In genomic region chr20:10427060-10427692, GRCh38 we compare ENCODE assay signal across 8 cellular contexts. TPM values are rescaled to one million over a fixed set of nuclear protein-coding genes. Genes with fewer than 3 reads are reported as not detected.
DNase-seq lines count a peak whose midpoint lies in the region; ATAC-seq and TF ChIP-seq lines count a peak whose summit lies in the region.

No MANE protein-coding gene starts in this region.

- WGBS in sigmoid colon, 2 donors: 25 to 30% methylated on average over 3 of the region's 3 CpGs

- peaks cover 14% of the 10 kb centered on the region; the same call in 1 of the 2 replicates for H3F3A ChIP-seq in PC-9 (ENCODE audit: insufficient read depth, low read depth)

- peak overlapping the region in 1 of 4 donors; percentile 68 for H3K4me3 Mint-ChIP-seq in CD4-positive, CD25-positive, alpha-beta regulatory T cell

- CTCF ChIA-PET in PC-9 (lab: Charles Lee): interaction anchor here (0.7 kb wide), 1 partner anchor 26 kb away, joined by 4 read pairs; no protein-coding TSS in a partner anchor

- no peaks in the 10 kb centered on the region for H3K9me2 ChIP-seq in PC-9 (ENCODE audit: insufficient read depth)

- no peak for TF ChIP-seq POLR2A in sigmoid colon (IDR thresholded peaks at IDR 0.05)

- peaks cover 4% of the 10 kb centered on the region for H3K36me3 Mint-ChIP-seq in CD4-positive, CD25-positive, alpha-beta regulatory T cell

- H3K4me1 Mint-ChIP-seq in CD4-positive, CD25-positive, alpha-beta regulatory T cell: peaks cover 32 to 57% (median 44%) of the 10 kb centered on the region in 4 donors

- no peaks in the 10 kb centered on the region for H3K4me1 ChIP-seq in CD4-positive, CD25-positive, alpha-beta regulatory T cell (ENCODE audit: control insufficient read depth, insufficient read depth, low read length, poor library complexity, severe bottlenecking)
- H3K4me1 ChIP-seq in PC-9 (replicated peaks; ENCODE audit: insufficient read depth) (no peaks in the 10 kb centered on the region), sigmoid colon (peaks cover 0 to 38% (median 7%) of the 10 kb centered on the region in 4 donors)

- H3K4me3 ChIP-seq in CD4-positive, CD25-positive, alpha-beta regulatory T cell (ENCODE audit: low read depth, low read length): no peak overlapping the region
- no peak overlapping the region for H3K4me3 ChIP-seq in PC-9
- no peak overlapping the region for H3K4me3 ChIP-seq in sigmoid colon

- POLR2A ChIA-PET in PC-9 (lab: Charles Lee; ENCODE audit: unreplicated experiment): no interaction called here

- H3K27ac ChIP-seq in CD4-positive, CD25-positive, alpha-beta regulatory T cell (ENCODE audit: insufficient read depth, low read length, poor library complexity, severe bottlenecking): no peak overlapping the region
- H3K27ac ChIP-seq in PC-9 (no peak overlapping the region), sigmoid colon (no peak overlapping the region)

- intact Hi-C loops in PC-9 (cut with micrococcal nuclease; ENCODE audit: unreplicated experiment): loop anchor here (1.0 to 5.0 kb wide), 4 partner anchors 110 to 809 kb away; no protein-coding TSS in a partner anchor
- intact Hi-C loops in left cardiac atrium (cut with DNase I): loop anchor here (5.0 to 10.0 kb wide), 4 partner anchors 110 to 452 kb away; partner anchors contain the start of gene SNAP25 (in 1 of the 2)
- intact Hi-C loops in sigmoid colon (cut with DNase I): loop anchor here (5.0 kb wide), 1 partner anchor 450 kb away; no protein-coding TSS in a partner anchor

- peak; percentile 85 for TF ChIP-seq CTCF in PC-9 (conservative IDR thresholded peaks at IDR 0.05)
- TF ChIP-seq CTCF in sigmoid colon (IDR thresholded peaks at IDR 0.05): peak in 3 of 4 experiments; percentile 44 to 68 (median 59)

- no peak overlapping the region for H3K4me2 ChIP-seq in PC-9

- no peaks in the 10 kb centered on the region for H3K27me3 Mint-ChIP-seq in CD4-positive, CD25-positive, alpha-beta regulatory T cell

- no peaks in the 10 kb centered on the region for H3K27me3 ChIP-seq in CD4-positive, CD25-positive, alpha-beta regulatory T cell (ENCODE audit: control insufficient read depth, insufficient read depth, low read length)
- H3K27me3 ChIP-seq in PC-9 (ENCODE audit: insufficient read depth, low read depth) (no peaks in the 10 kb centered on the region), sigmoid colon (no peaks in the 10 kb centered on the region)

- TF ChIP-seq EP300 in sigmoid colon (IDR thresholded peaks at IDR 0.05): no peak

- no peak overlapping the region for H3K27ac Mint-ChIP-seq in CD4-positive, CD25-positive, alpha-beta regulatory T cell

- no peak overlapping the region for H2AFZ ChIP-seq in PC-9

- H3K79me2 ChIP-seq in PC-9 (ENCODE audit: low read depth): peaks cover 83% of the 10 kb centered on the region

- peaks cover 10% of the 10 kb centered on the region; the same call in 1 of the 2 replicates for H4K20me1 ChIP-seq in PC-9 (ENCODE audit: insufficient read depth)

- no peaks in the 10 kb centered on the region for H3K9me3 Mint-ChIP-seq in CD4-positive, CD25-positive, alpha-beta regulatory T cell

- ATAC-seq in CD4-positive, CD25-positive, alpha-beta regulatory T cell (ENCODE audit: low read depth in 2 of 2): peak in 1 of 2 donors; percentile 39
- ATAC-seq in left cardiac atrium (peak; percentile 46 to 55), GM18498 (IDR thresholded peaks at IDR 0.05; ENCODE audit: unreplicated experiment) (no peak), GM19467 (IDR thresholded peaks at IDR 0.05; ENCODE audit: unreplicated experiment) (no peak)

- DNase-seq in CD4-positive, CD25-positive, alpha-beta regulatory T cell: peak in 2 of 3 donors; percentile 38 to 59
- peak; percentile 47 for DNase-seq in HCEC 1CT
- DNase-seq in PC-9: peak; percentile 33 to 56
- peak; percentile 76 for DNase-seq in amniotic epithelial cell (ENCODE audit: low read depth)
- DNase-seq in left cardiac atrium: peak; percentile 64
- no peak for DNase-seq in sigmoid colon

- peaks cover 4% of the 10 kb centered on the region for H3K36me3 ChIP-seq in CD4-positive, CD25-positive, alpha-beta regulatory T cell (ENCODE audit: control insufficient read depth, insufficient read depth, low read length)
- H3K36me3 ChIP-seq in PC-9 (ENCODE audit: low read depth) (peaks cover 24% of the 10 kb centered on the region), sigmoid colon (peaks cover 0 to 6% (median 0%) of the 10 kb centered on the region in 4 donors)

- no peaks in the 10 kb centered on the region for H3K9me3 ChIP-seq in CD4-positive, CD25-positive, alpha-beta regulatory T cell (ENCODE audit: control insufficient read depth in 2 of 2, low read length in 2 of 2)
- H3K9me3 ChIP-seq in PC-9 (ENCODE audit: insufficient read depth, low read depth): no peaks in the 10 kb centered on the region
- H3K9me3 ChIP-seq in sigmoid colon: no peaks in the 10 kb centered on the region

- BruUV-seq in PC-9 (replicated peaks; lab: Mats Ljungman, UMichigan): no TSS peak

RNA-seq across cellular contexts. Expression of gene MKKS, which starts 6.8 kb away (rescaled TPM):
- 5.0 TPM for total RNA-seq in CD4-positive, CD25-positive, alpha-beta regulatory T cell
- 10 to 100 TPM; 26.6 to 37.2 (median 31.9) TPM for polyA plus RNA-seq in CD4-positive, CD25-positive, alpha-beta regulatory T cell
- total RNA-seq in PC-9 (2021) (10.2 and 15.2 TPM in 2 replicates), left cardiac atrium (10 to 100 TPM; 26.4 to 26.8 TPM), sigmoid colon (10 to 100 TPM; 19.1 to 26.0 (median 22.2) TPM)
- 10 to 100 TPM; 16.2 to 29.8 (median 19.1) TPM for polyA plus RNA-seq in sigmoid colon

RNA-seq across cellular contexts. Expression of gene SLX4IP, which starts 7.9 kb away (rescaled TPM):
- total RNA-seq in CD4-positive, CD25-positive, alpha-beta regulatory T cell: 4.1 TPM
- polyA plus RNA-seq in CD4-positive, CD25-positive, alpha-beta regulatory T cell: 1 to 10 TPM; 1.5 to 2.5 (median 2.2) TPM
- total RNA-seq in PC-9 (2021) (8.2 and 13.4 TPM in 2 replicates), left cardiac atrium (1 to 10 TPM; 1.7 to 3.1 TPM), sigmoid colon (1 to 10 TPM; 2.0 to 4.2 (median 2.5) TPM)
- 1 to 10 TPM; 1.2 to 2.5 (median 2.3) TPM for polyA plus RNA-seq in sigmoid colon

Comparison
In these comparisons a context has a peak if more than half of its experiments do, and no peak if none do; other contexts are left out.
1. ATAC-seq: peak in left cardiac atrium (2 of 2); none in GM18498 (single experiment) and GM19467 (single experiment).